ENCODE assay signal across 28 cellular contexts in genomic region chr2:167110345-167110744, GRCh38.
"Had no signal": no experiment of that assay in that cellular context is flagged by ENCODE, and none has a peak within 500 bp of the region (broad histone marks: within the 10 kb centered on the region; RNA-seq: fewer than 3 reads in every experiment).

No MANE protein-coding gene starts in this region.

- H3K36me3 Mint-ChIP-seq: memory B cell; naive thymus-derived CD4-positive, alpha-beta T cell; natural killer cell treated with Interleukin-12 subunit alpha and Interleukin-12 subunit beta and Interleukin-15 and Interleukin-18, amount 100 ng/mL, for 72 hours; stimulated activated memory B cell treated with anti-CD40 and anti-IgM and Interleukin-4, amounts not matched to agents 10 μg/mL and 1 μg/mL and 100 μg/mL, for 72 hours had no signal

- H3K27ac ChIP-seq: hepatocyte, left ventricle myocardium inferior, pancreas, prostate gland, skin epidermis, tibial nerve, upper lobe of left lung, vagina had no signal

- H3K27me3 Mint-ChIP-seq: memory B cell; naive thymus-derived CD4-positive, alpha-beta T cell; natural killer cell treated with Interleukin-12 subunit alpha and Interleukin-12 subunit beta and Interleukin-15 and Interleukin-18, amount 100 ng/mL, for 72 hours; stimulated activated memory B cell treated with anti-CD40 and anti-IgM and Interleukin-4, amounts not matched to agents 10 μg/mL and 1 μg/mL and 100 μg/mL, for 72 hours; stimulated activated naive CD8-positive, alpha-beta T cell treated with anti-CD3 and anti-CD28 coated beads, Interleukin-15, amount 100 ng/mL, for 72 hours had no signal

- H3K4me1 ChIP-seq: left ventricle myocardium inferior, pancreas, prostate gland, tibial nerve, upper lobe of left lung, vagina had no signal

- H2AFZ ChIP-seq: hepatocyte had no signal

- H3K36me3 ChIP-seq: left ventricle myocardium inferior, pancreas, prostate gland, tibial nerve, upper lobe of left lung, vagina had no signal

- H3K79me2 ChIP-seq: hepatocyte had no signal

- FAIRE-seq: pancreas had no signal

- H3K4me2 ChIP-seq: hepatocyte had no signal

- H3K27ac Mint-ChIP-seq: memory B cell; naive thymus-derived CD4-positive, alpha-beta T cell; natural killer cell treated with Interleukin-12 subunit alpha and Interleukin-12 subunit beta and Interleukin-15 and Interleukin-18, amount 100 ng/mL, for 72 hours; stimulated activated memory B cell treated with anti-CD40 and anti-IgM and Interleukin-4, amounts not matched to agents 10 μg/mL and 1 μg/mL and 100 μg/mL, for 72 hours had no signal

- H3K4me3 Mint-ChIP-seq: memory B cell; naive thymus-derived CD4-positive, alpha-beta T cell; natural killer cell treated with Interleukin-12 subunit alpha and Interleukin-12 subunit beta and Interleukin-15 and Interleukin-18, amount 100 ng/mL, for 72 hours; stimulated activated memory B cell treated with anti-CD40 and anti-IgM and Interleukin-4, amounts not matched to agents 10 μg/mL and 1 μg/mL and 100 μg/mL, for 72 hours; stimulated activated naive CD8-positive, alpha-beta T cell treated with anti-CD3 and anti-CD28 coated beads, Interleukin-15, amount 100 ng/mL, for 72 hours had no signal

- ATAC-seq: mucosa of descending colon; naive thymus-derived CD4-positive, alpha-beta T cell; natural killer cell treated with Interleukin-12 subunit alpha and Interleukin-12 subunit beta and Interleukin-15 and Interleukin-18, amount 100 ng/mL, for 72 hours; pancreas; right cardiac atrium; sciatic nerve; stimulated activated memory B cell treated with anti-CD40 and anti-IgM and Interleukin-4, amounts not matched to agents 10 μg/mL and 1 μg/mL and 100 μg/mL, for 72 hours; stimulated activated naive CD8-positive, alpha-beta T cell treated with anti-CD3 and anti-CD28 coated beads, Interleukin-15, amount 100 ng/mL, for 72 hours had no signal

- H3K4me3 ChIP-seq: hepatocyte, left ventricle myocardium inferior, lung, mucosa of descending colon, pancreas, prostate gland, skin epidermis, tibial nerve, upper lobe of left lung, vagina had no signal

- DNase-seq: islet precursor cell; left ventricle myocardium inferior; midbrain; mucosa of descending colon; naive thymus-derived CD4-positive, alpha-beta T cell; nucleus accumbens; pancreas; posterior cingulate gyrus; retina; right cardiac atrium; stimulated activated CD4-positive, alpha-beta T cell treated with anti-CD3 and anti-CD28 coated beads, Interleukin-1b, Interleukin-23, amount 100 ng/mL, for 48 hours; stimulated activated CD4-positive, alpha-beta T cell treated with anti-CD3 and anti-CD28 coated beads, Interleukin-2, amount 100 ng/mL, for 48 hours; stimulated activated CD4-positive, alpha-beta T cell treated with anti-CD3 and anti-CD28 coated beads, Interleukin-4, amount 100 ng/mL, for 4 hours; stimulated activated CD8-positive, alpha-beta memory T cell treated with anti-CD3 and anti-CD28 coated beads, Interleukin-4, amount 100 ng/mL, for 48 hours; stimulated activated naive CD4-positive, alpha-beta T cell treated with Interleukin-2 at 50 U/mL for 16 hours; stimulated activated naive CD8-positive, alpha-beta T cell treated with anti-CD3 and anti-CD28 coated beads, Interleukin-15, amount 100 ng/mL, for 72 hours; substantia nigra; upper lobe of left lung had no signal

- H3K9me3 ChIP-seq: pancreas, prostate gland, tibial nerve, upper lobe of left lung, vagina had no signal

- H3K27me3 ChIP-seq: hepatocyte, pancreas, tibial nerve, upper lobe of left lung, vagina had no signal

- H3K4me1 Mint-ChIP-seq: memory B cell; naive thymus-derived CD4-positive, alpha-beta T cell; stimulated activated memory B cell treated with anti-CD40 and anti-IgM and Interleukin-4, amounts not matched to agents 10 μg/mL and 1 μg/mL and 100 μg/mL, for 72 hours; stimulated activated naive CD8-positive, alpha-beta T cell treated with anti-CD3 and anti-CD28 coated beads, Interleukin-15, amount 100 ng/mL, for 72 hours had no signal
